In the genomic region with DNA sequence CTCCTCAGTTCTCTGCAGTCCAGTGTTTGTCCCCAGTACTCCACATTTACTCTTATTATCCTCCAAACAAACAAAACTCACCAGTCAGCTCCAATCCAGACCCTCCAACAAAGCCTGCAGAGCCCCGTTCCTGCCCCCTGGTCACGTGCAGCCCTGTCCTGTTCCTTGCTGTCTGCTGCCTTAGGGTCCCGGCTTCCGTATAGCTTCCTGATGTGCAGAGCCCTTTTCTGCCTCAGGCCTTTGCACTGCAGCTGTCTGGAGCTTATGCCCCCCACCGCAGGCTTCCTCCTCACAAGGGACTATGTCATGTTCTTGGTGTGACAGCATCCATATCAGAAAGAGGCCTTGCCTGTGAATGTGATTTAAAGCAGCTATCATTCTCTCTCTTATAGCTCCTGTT, we compare ENCODE assay signal across 28 cellular contexts.
"Had no signal": no experiment of that assay in that cellular context is flagged by ENCODE, and none has a peak within 500 bp of the region (broad histone marks: within the 10 kb centered on the region; RNA-seq: fewer than 3 reads in every experiment).

No MANE protein-coding gene starts in this region.

- H3K9me3 ChIP-seq: lower lobe of right lung, neutrophil, right atrium auricular region, right lobe of liver, transverse colon, upper lobe of right lung had no signal

- H3K27ac Mint-ChIP-seq: natural killer cell; nephron progenitor cell; progenitor cell of endocrine pancreas; stimulated activated memory B cell treated with anti-CD40 and anti-IgM and Interleukin-4, amounts not matched to agents 10 μg/mL and 1 μg/mL and 100 μg/mL, for 72 hours; stimulated activated naive CD8-positive, alpha-beta T cell treated with anti-CD3 and anti-CD28 coated beads, Interleukin-15, amount 100 ng/mL, for 72 hours had no signal

- H3K4me1 Mint-ChIP-seq: stimulated activated memory B cell treated with anti-CD40 and anti-IgM and Interleukin-4, amounts not matched to agents 10 μg/mL and 1 μg/mL and 100 μg/mL, for 72 hours; stimulated activated naive CD8-positive, alpha-beta T cell treated with anti-CD3 and anti-CD28 coated beads, Interleukin-15, amount 100 ng/mL, for 72 hours had no signal

- H3K27ac ChIP-seq: lower lobe of right lung, neutrophil, parathyroid adenoma, right atrium auricular region, right lobe of liver, transverse colon, upper lobe of right lung had no signal

- H3K4me2 ChIP-seq: smooth muscle cell had no signal

- ATAC-seq: left cardiac atrium; left lobe of liver; left ventricle myocardium superior; lower lobe of right lung; natural killer cell; right lobe of liver; stimulated activated memory B cell treated with anti-CD40 and anti-IgM and Interleukin-4, amounts not matched to agents 10 μg/mL and 1 μg/mL and 100 μg/mL, for 72 hours; stimulated activated naive CD8-positive, alpha-beta T cell treated with anti-CD3 and anti-CD28 coated beads, Interleukin-15, amount 100 ng/mL, for 72 hours; upper lobe of right lung had no signal

- DNase-seq: head of caudate nucleus; hippocampal formation; kidney glomerular epithelial cell; left cardiac atrium; left ventricle myocardium superior; lower lobe of right lung; mammary epithelial cell; mesenchymal stem cell; natural killer cell; nephron progenitor cell; occipital lobe; right lobe of liver; stimulated activated CD4-positive, alpha-beta T cell treated with anti-CD3 and anti-CD28 coated beads, Interleukin-1b, Interleukin-23, amount 100 ng/mL, for 48 hours; stimulated activated CD4-positive, alpha-beta T cell treated with anti-CD3 and anti-CD28 coated beads, Interleukin-2, amount 100 ng/mL, for 48 hours; stimulated activated CD4-positive, alpha-beta T cell treated with anti-CD3 and anti-CD28 coated beads, Interleukin-4, amount 100 ng/mL, for 4 hours; stimulated activated CD8-positive, alpha-beta memory T cell treated with anti-CD3 and anti-CD28 coated beads, Interleukin-4, amount 100 ng/mL, for 48 hours; stimulated activated naive CD4-positive, alpha-beta T cell treated with Interleukin-2 at 50 U/mL for 16 hours; stimulated activated naive CD8-positive, alpha-beta T cell treated with anti-CD3 and anti-CD28 coated beads, Interleukin-15, amount 100 ng/mL, for 72 hours; substantia nigra; transverse colon; upper lobe of right lung had no signal

- H3K27me3 ChIP-seq: neutrophil, right atrium auricular region, right lobe of liver, transverse colon, upper lobe of right lung had no signal

- H2AFZ ChIP-seq: parathyroid adenoma had no signal

- H3K9me3 Mint-ChIP-seq: natural killer cell, nephron progenitor cell had no signal

- H3K4me1 ChIP-seq: lower lobe of right lung, parathyroid adenoma, right atrium auricular region, right lobe of liver, upper lobe of right lung had no signal

- H3K4me3 ChIP-seq: lower lobe of right lung, right atrium auricular region, right lobe of liver, smooth muscle cell, transverse colon, upper lobe of right lung had no signal

- H3K4me3 Mint-ChIP-seq: natural killer cell; nephron progenitor cell; stimulated activated memory B cell treated with anti-CD40 and anti-IgM and Interleukin-4, amounts not matched to agents 10 μg/mL and 1 μg/mL and 100 μg/mL, for 72 hours; stimulated activated naive CD8-positive, alpha-beta T cell treated with anti-CD3 and anti-CD28 coated beads, Interleukin-15, amount 100 ng/mL, for 72 hours had no signal

- H3K79me2 ChIP-seq: parathyroid adenoma had no signal

- H3K9ac ChIP-seq: parathyroid adenoma had no signal

- H3K36me3 Mint-ChIP-seq: natural killer cell; stimulated activated memory B cell treated with anti-CD40 and anti-IgM and Interleukin-4, amounts not matched to agents 10 μg/mL and 1 μg/mL and 100 μg/mL, for 72 hours had no signal

- H3K36me3 ChIP-seq: lower lobe of right lung, neutrophil, right atrium auricular region, right lobe of liver, transverse colon, upper lobe of right lung had no signal
